ENCODE assay signal across 8 cellular contexts in the genomic region with DNA sequence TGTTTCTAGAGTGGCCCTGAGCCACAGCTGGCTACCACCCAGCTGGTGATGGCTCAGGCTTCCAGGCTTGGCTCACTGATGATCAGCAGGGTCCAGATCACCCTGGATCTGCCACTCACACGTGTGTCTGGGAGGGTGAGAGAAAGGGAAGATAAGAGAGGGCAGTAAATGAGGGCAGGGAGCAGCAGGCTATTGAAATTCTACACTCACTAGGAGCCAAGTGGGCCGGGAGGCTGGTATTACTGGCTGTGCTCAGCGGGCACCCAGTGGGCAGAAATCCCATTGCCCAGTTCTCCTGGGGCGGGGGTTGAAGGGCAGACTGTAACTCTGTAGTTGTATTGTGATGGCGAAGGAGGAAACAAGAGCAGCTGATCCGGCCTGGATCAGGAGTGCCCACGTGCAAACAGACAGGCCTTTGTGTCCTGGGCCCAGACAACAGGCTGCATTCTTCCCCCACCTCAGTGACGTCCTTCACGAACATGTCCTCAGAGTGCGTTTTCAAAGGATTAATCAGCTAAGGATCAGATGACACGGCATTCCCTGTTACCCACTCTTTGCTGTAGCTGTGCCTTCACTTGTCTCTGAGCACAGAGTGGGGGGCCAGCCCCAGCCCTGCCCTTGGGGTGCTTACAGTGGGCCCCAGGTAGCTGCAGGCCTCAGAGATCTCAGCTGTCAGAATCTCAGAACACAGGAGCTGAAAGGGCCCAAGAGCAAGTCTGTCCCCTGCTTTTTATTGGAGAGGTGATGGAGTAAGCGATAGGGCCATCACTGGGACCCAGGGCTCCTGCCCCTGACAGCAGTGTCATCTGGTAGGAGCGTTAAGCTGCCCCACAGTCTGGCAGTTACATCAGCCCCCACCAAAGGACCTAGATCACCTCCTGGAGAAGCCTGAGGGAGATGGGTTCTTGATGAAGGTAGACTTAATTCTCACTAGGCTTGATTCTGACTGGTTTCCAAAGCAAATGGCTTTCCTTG.
DNase-seq lines count a peak whose midpoint lies in the region; TF ChIP-seq lines count a peak whose summit lies in the region.

No MANE protein-coding gene starts in this region.

- H4K20me1 ChIP-seq in OCI-LY7 (ENCODE audit: insufficient read depth, low read length), result no peaks in the 10 kb centered on the region

- H3K79me2 ChIP-seq in parathyroid adenoma (no peaks in the 10 kb centered on the region), OCI-LY7 (ENCODE audit: insufficient read depth, low read depth, low read length) (no peaks in the 10 kb centered on the region)

- H3K9me3 ChIP-seq in SJCRH30 (replicated peaks), result no peaks in the 10 kb centered on the region
- H3K9me3 ChIP-seq in cardiac muscle cell (ENCODE audit: low read depth), result no peaks in the 10 kb centered on the region
- no peaks in the 10 kb centered on the region for H3K9me3 ChIP-seq in parathyroid adenoma (ENCODE audit: control insufficient read depth, low read length)
- H3K9me3 ChIP-seq in OCI-LY7 (ENCODE audit: low read length), result no peaks in the 10 kb centered on the region

- H3K4me3 ChIP-seq in SJCRH30 (no peak overlapping the region), cardiac muscle cell (no peak overlapping the region), parathyroid adenoma (ENCODE audit: low read depth, low read length) (no peak overlapping the region), OCI-LY7 (ENCODE audit: low read depth, low read length, poor library complexity, severe bottlenecking) (no peak overlapping the region)

- POLR2A ChIA-PET in OCI-LY7 (lab: Charles Lee), result no interaction called here

- H3K9me2 ChIP-seq in OCI-LY7 (ENCODE audit: insufficient read depth, low read length), result no peaks in the 10 kb centered on the region

- H3K36me3 ChIP-seq in SJCRH30 (no peaks in the 10 kb centered on the region), cardiac muscle cell (no peaks in the 10 kb centered on the region), parathyroid adenoma (ENCODE audit: control insufficient read depth, insufficient read depth, low read length) (no peaks in the 10 kb centered on the region), OCI-LY7 (ENCODE audit: insufficient read depth, low read length) (no peaks in the 10 kb centered on the region)

- TF ChIP-seq CTCF in cardiac muscle cell (IDR thresholded peaks at IDR 0.05; ENCODE audit: low read depth, low read length) (no peak), parathyroid adenoma (IDR thresholded peaks at IDR 0.05) (no peak), OCI-LY7 (conservative IDR thresholded peaks at IDR 0.05; ENCODE audit: low read length) (no peak)

- H3K4me1 ChIP-seq in SJCRH30 (peaks cover 14% of the 10 kb centered on the region), cardiac muscle cell (ENCODE audit: low read depth) (peaks cover 41% of the 10 kb centered on the region), parathyroid adenoma (peaks cover 8% of the 10 kb centered on the region), OCI-LY7 (ENCODE audit: insufficient read depth, low read length, poor library complexity, severe bottlenecking) (no peaks in the 10 kb centered on the region)

- CTCF ChIA-PET in OCI-LY7 (lab: Charles Lee; ENCODE audit: unreplicated experiment), result no interaction called here

- no TSS peak for BruUV-seq in OCI-LY7 (replicated peaks; lab: Mats Ljungman, UMichigan)

- intact Hi-C loops in OCI-LY7 (cut with micrococcal nuclease; ENCODE audit: unreplicated experiment), result no loop called here

- H3K9ac ChIP-seq in parathyroid adenoma, result no peak overlapping the region

- H3K27me3 ChIP-seq in SJCRH30 (no peaks in the 10 kb centered on the region), cardiac muscle cell (no peaks in the 10 kb centered on the region), parathyroid adenoma (ENCODE audit: control insufficient read depth, insufficient read depth, low read length) (no peaks in the 10 kb centered on the region)

- peak overlapping the region; percentile 84 for H2AFZ ChIP-seq in parathyroid adenoma
- H2AFZ ChIP-seq in OCI-LY7 (ENCODE audit: low read length), result no peak overlapping the region

- H3K27ac ChIP-seq in SJCRH30 (peak overlapping the region; percentile 79), cardiac muscle cell (peak overlapping the region; percentile 69), parathyroid adenoma (peak overlapping the region; percentile 39), OCI-LY7 (ENCODE audit: low read depth, low read length, poor library complexity, severe bottlenecking) (no peak overlapping the region)

- DNase-seq in EH (ENCODE audit: low read depth) (peak; percentile 55), SJCRH30 (peak; percentile 87 to 92), cardiac muscle cell (ENCODE audit: low read depth in 1 of 2, low spot score in 1 of 2) (peak in 1 of 2 donors; percentile 53), NCI-H2081 (lab: John Stamatoyannopoulos, UW) (no peak), GM03348 (ENCODE audit: low spot score) (no peak), OCI-LY7 (ENCODE audit: low spot score) (no peak)
- no peak for DNase-seq in activated CD8-positive, alpha-beta memory T cell treated with anti-CD3 and anti-CD28 coated beads, Interleukin-2, amount 50 U/mL, for 48 hours

- H3K4me2 ChIP-seq in parathyroid adenoma (ENCODE audit: low read length), result no peak overlapping the region
- H3K4me2 ChIP-seq in OCI-LY7 (ENCODE audit: low read length), result no peak overlapping the region

Comparison
In these comparisons a context has a peak if more than half of its experiments do, and no peak if none do; other contexts are left out.
1. DNase-seq: peak in EH (single experiment) and SJCRH30 (2 of 2); none in NCI-H2081 (0 of 2), GM03348 (single experiment), OCI-LY7 (single experiment) and activated CD8-positive, alpha-beta memory T cell treated with anti-CD3 and anti-CD28 coated beads, Interleukin-2, amount 50 U/mL, for 48 hours (single experiment).